ENCODE assay signal across 18 cellular contexts in the genomic region with DNA sequence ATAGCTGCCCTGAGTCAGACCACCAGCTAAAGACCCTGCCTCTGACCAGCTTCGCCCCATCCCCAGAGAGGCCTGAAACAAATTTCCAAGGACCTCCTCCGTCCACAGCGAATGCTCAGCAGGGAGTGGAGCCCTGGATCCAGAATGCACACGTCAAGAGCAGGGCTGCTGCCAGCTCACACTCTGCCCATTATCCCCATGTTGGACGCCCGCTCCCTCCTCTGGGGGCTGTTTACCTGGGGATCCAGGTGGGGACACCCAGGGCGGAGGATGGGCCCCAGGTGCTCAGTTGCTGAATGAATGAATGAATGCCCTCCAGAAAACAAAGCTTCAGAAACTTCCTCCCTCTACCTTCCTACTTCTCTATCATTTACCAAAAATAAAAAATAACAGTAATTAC. TPM values are rescaled to one million over a fixed set of nuclear protein-coding genes. Genes with fewer than 3 reads are reported as not detected.
DNase-seq lines count a peak whose midpoint lies in the region; TF ChIP-seq lines count a peak whose summit lies in the region.
"Had no signal": no experiment of that assay in that cellular context is flagged by ENCODE, and none has a peak within 500 bp of the region (broad histone marks: within the 10 kb centered on the region; RNA-seq: fewer than 3 reads in every experiment).

No MANE protein-coding gene starts in this region.

- TF ChIP-seq CTCF in HEK293 (tag by site-specific recombination; IDR thresholded peaks at IDR 0.05) = no peak

- H2BK5ac ChIP-seq in neuronal stem cell (ENCODE audit: low read length) = no peak overlapping the region

- H3K9ac ChIP-seq in neuronal stem cell (ENCODE audit: low read depth, low read length, poor library complexity) = no peak overlapping the region

- H2BK15ac ChIP-seq in neuronal stem cell (ENCODE audit: low read length) = no peak overlapping the region

- H2AK5ac ChIP-seq in neuronal stem cell (ENCODE audit: low read depth, low read length) = peak overlapping the region; percentile 49

- in situ Hi-C loops in ACHN (cut with HindIII; ENCODE audit: low pct_ligation_motif_present, low pct_unique_long_range_greater_than_20kb, low sequenced_read_pairs) = no loop called here

- CTCF ChIA-PET in HEK293 (lab: Yijun Ruan, JAX) = interaction anchor here (1.3 kb wide), 1 partner anchor 13 kb away, joined by 5 read pairs; no protein-coding TSS in a partner anchor

- H3K4me1 ChIP-seq in HEK293 (ENCODE audit: control insufficient read depth, insufficient read depth, low read length) (peaks cover 51% of the 10 kb centered on the region), neuronal stem cell (ENCODE audit: control insufficient read depth in 2 of 2, insufficient read depth in 1 of 2, low read depth in 1 of 2, low read length in 2 of 2) (peaks cover 0 to 1% of the 10 kb centered on the region in 2 donors)
- H3K4me1 ChIP-seq: body of pancreas, gastroesophageal sphincter, left lung had no signal

- H2AFZ ChIP-seq in neuronal stem cell (ENCODE audit: low read length) = no peak overlapping the region

- peak overlapping the region; percentile 71 for H3K27ac ChIP-seq in HEK293 (ENCODE audit: extremely low read depth, low read depth, low read length)
- peak overlapping the region; percentile 68 for H3K27ac ChIP-seq in caudate nucleus (ENCODE audit: low read depth, low read length)
- no peak overlapping the region for H3K27ac ChIP-seq in neuronal stem cell (replicated peaks; ENCODE audit: low read length)
- H3K27ac ChIP-seq: body of pancreas, epithelial cell of prostate, gastroesophageal sphincter, left lung, tibial nerve had no signal

- H3K36me3 ChIP-seq in HEK293 (ENCODE audit: control insufficient read depth in 2 of 2, insufficient read depth in 1 of 2, low read length in 2 of 2) (peaks cover 0 to 11% of the 10 kb centered on the region in 2 experiments; a peak in 1 of 3 replicates), neuronal stem cell (replicated peaks in 1 of 2; ENCODE audit: control insufficient read depth in 2 of 2, insufficient read depth in 2 of 2, low read length in 2 of 2) (no peaks in the 10 kb centered on the region)
- H3K36me3 ChIP-seq: gastroesophageal sphincter, left lung, tibial nerve had no signal

- H3K4me3 ChIP-seq in HEK293 (ENCODE audit: low read depth, low read length) = no peak overlapping the region
- no peak overlapping the region for H3K4me3 ChIP-seq in neuronal stem cell (ENCODE audit: low read length in 2 of 2)
- H3K4me3 ChIP-seq: body of pancreas, gastroesophageal sphincter, left lung, tibial nerve had no signal

- H3K79me1 ChIP-seq in neuronal stem cell (ENCODE audit: low read depth, low read length) = no peaks in the 10 kb centered on the region

- no peak overlapping the region for H4K8ac ChIP-seq in neuronal stem cell (ENCODE audit: low read depth, low read length)

- H2BK12ac ChIP-seq in neuronal stem cell (ENCODE audit: low read length) = no peak overlapping the region

- no peak overlapping the region for H3K4me2 ChIP-seq in neuronal stem cell (ENCODE audit: insufficient read depth, low read length, poor library complexity, severe bottlenecking)

- H2BK120ac ChIP-seq in neuronal stem cell (ENCODE audit: low read depth, low read length) = no peak overlapping the region

- POLR2A ChIA-PET in HEK293 (lab: Yijun Ruan, JAX) = no interaction called here

- H3K14ac ChIP-seq in neuronal stem cell (ENCODE audit: low read length) = no peak overlapping the region

- peak; percentile 3 for DNase-seq in activated CD4-positive, alpha-beta T cell treated with anti-CD3 and anti-CD28 coated beads for 48 hours
- no peak for DNase-seq in activated CD4-positive, alpha-beta T cell treated with anti-CD3 and anti-CD28 coated beads for 4 hours
- DNase-seq in caudate nucleus (lab: John Stamatoyannopoulos, UW) (no peak), neuronal stem cell (ENCODE audit: low spot score) (no peak), NCI-H146 (lab: John Stamatoyannopoulos, UW) (no peak), ACHN (no peak), AML-193 (lab: John Stamatoyannopoulos, UW) (no peak)
- DNase-seq: activated B cell treated with CpG ODN at 0.5 μM for 24 hours, body of pancreas, DMS79 treated with DMSO at 0.1 percent for 48 hours, IMR-90, NCI-H187 treated with DMSO at 0.1 percent for 48 hours had no signal

- peak overlapping the region; percentile 75 for H3K18ac ChIP-seq in neuronal stem cell (ENCODE audit: low read length)

- H3K23ac ChIP-seq in neuronal stem cell (ENCODE audit: low read depth, low read length, poor library complexity) = no peak overlapping the region

- H3K4ac ChIP-seq in neuronal stem cell (ENCODE audit: low read length) = no peak overlapping the region

- no CpG with 5 or more reads among the region's 7 CpGs for WGBS in neuronal stem cell (ENCODE audit: extremely low coverage in 2 of 2, insufficient read length in 2 of 2, insufficient replicate concordance in 1 of 2), 2 donors

- no peaks in the 10 kb centered on the region for H3K9me3 ChIP-seq in HEK293 (ENCODE audit: control insufficient read depth, insufficient read depth, low read depth, low read length)
- H3K9me3 ChIP-seq in neuronal stem cell (replicated peaks in 1 of 2; ENCODE audit: control insufficient read depth in 2 of 2, insufficient read depth in 1 of 2, low read depth in 1 of 2, low read length in 2 of 2) = no peaks in the 10 kb centered on the region
- H3K9me3 ChIP-seq: body of pancreas, gastroesophageal sphincter, left lung, tibial nerve had no signal

- H4K91ac ChIP-seq in neuronal stem cell (ENCODE audit: low read depth, low read length, poor library complexity) = no peak overlapping the region

- peaks cover 0 to 77% (median 1%) of the 10 kb centered on the region in 3 experiments for H3K27me3 ChIP-seq in neuronal stem cell (ENCODE audit: control insufficient read depth in 3 of 3, insufficient read depth in 3 of 3, low read depth in 1 of 3, low read length in 3 of 3)
- H3K27me3 ChIP-seq: body of pancreas had no signal

TF ChIP-seq in HEK293, 187 proteins besides CTCF, POLR2A, EP300 and RAD21:
- TF ChIP-seq SALL2 (tag by site-specific recombination; IDR thresholded peaks at IDR 0.05; ENCODE audit: borderline replicate concordance) = no peak
- 0 out of 2 replicates have a peak, but pooled peaks have one; percentile 15 for TF ChIP-seq ZNF423 (tag by site-specific recombination; IDR thresholded peaks at IDR 0.05)
- TF ChIP-seq ZBTB6 (tag by site-specific recombination; IDR thresholded peaks at IDR 0.05) = 0 out of 2 replicates have a peak, but pooled peaks have one; percentile 6
- peak; percentile 64; the same call in 1 of the 2 replicates for TF ChIP-seq ZNF133 (tag by site-specific recombination; IDR thresholded peaks at IDR 0.05)
- TF ChIP-seq ZNF362 (tag by site-specific recombination; IDR thresholded peaks at IDR 0.05) = no peak
- TF ChIP-seq ZNF10 (tag by site-specific recombination; IDR thresholded peaks at IDR 0.05) = peak; percentile 10; the same call in 1 of the 2 replicates

RNA-seq across cellular contexts. Expression of gene BCL11B, which starts 18.1 kb away (rescaled TPM):
- polyA plus RNA-seq in neuronal stem cell (2013, experiment 1 of 2) = 0.77 TPM
- polyA plus RNA-seq in neuronal stem cell (2013, experiment 2 of 2) = 0.90 TPM
- polyA plus RNA-seq: CD14-positive monocyte, IMR-90 had no signal
